Comparison of ENCODE assay signal across 31 cellular contexts in the genomic region with DNA sequence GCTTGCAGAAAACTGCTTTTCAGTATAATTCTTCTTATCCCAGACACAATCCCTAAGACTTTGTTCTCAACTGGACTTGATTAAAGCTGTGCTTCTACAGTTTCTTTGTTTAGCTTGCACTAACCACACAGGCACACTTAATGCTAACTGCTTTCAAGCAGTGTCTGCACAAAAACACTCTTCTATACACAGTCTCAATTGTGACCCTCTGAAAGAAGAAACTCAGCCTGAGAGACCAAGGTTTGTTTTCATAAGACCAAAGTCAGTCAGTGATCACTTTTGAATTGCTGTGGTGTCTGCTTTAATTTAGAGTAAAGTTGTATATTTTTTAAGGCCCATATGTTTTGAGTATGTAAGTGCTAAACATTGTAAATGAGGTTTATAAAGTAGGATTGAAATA.
"Had no signal": no experiment of that assay in that cellular context is flagged by ENCODE, and none has a peak within 500 bp of the region (broad histone marks: within the 10 kb centered on the region; RNA-seq: fewer than 3 reads in every experiment).

No MANE protein-coding gene starts in this region.

- H3K27me3 Mint-ChIP-seq: activated B cell treated with CpG ODN at 0.5 μM for 24 hours; activated CD8-positive, alpha-beta T cell treated with anti-CD3 and anti-CD28 coated beads for 36 hours; natural killer cell treated with Interleukin-12 subunit alpha and Interleukin-12 subunit beta and Interleukin-15 and Interleukin-18, amount 100 ng/mL, for 72 hours had no signal

- H3K36me3 Mint-ChIP-seq: T-cell had no signal

- H3K27ac ChIP-seq: body of pancreas, cardiac muscle cell, coronary artery, dorsolateral prefrontal cortex, pancreas, psoas muscle, spleen, suprapubic skin, tibial artery, upper lobe of right lung had no signal

- DNase-seq: activated B cell treated with CpG ODN at 0.5 μM for 24 hours; activated CD4-positive, alpha-beta T cell treated with anti-CD3 and anti-CD28 coated beads, Interleukin-2, amount 50 U/mL, for 1 hour; activated CD8-positive, alpha-beta T cell treated with anti-CD3 and anti-CD28 coated beads for 36 hours; activated naive CD4-positive, alpha-beta T cell; activated T-cell treated with anti-CD3 and anti-CD28 coated beads, Interleukin-2, amount 50 U/mL, for 4 hours; anterior cingulate cortex; body of pancreas; cerebellar nuclear complex; dorsolateral prefrontal cortex; effector memory CD4-positive, alpha-beta T cell; erythroblast; foreskin fibroblast; head of caudate nucleus; hypothalamus; immature natural killer cell; kidney; left colon; nucleus accumbens; pancreas; psoas muscle; right cardiac atrium; spleen; stimulated activated naive CD4-positive, alpha-beta T cell; T-cell; tibial artery; upper lobe of right lung had no signal

- H3K27me3 ChIP-seq: body of pancreas, cardiac muscle cell, dorsolateral prefrontal cortex, pancreas, spleen, suprapubic skin, tibial artery, upper lobe of right lung had no signal

- H3K4me1 ChIP-seq: body of pancreas, pancreas, psoas muscle, spleen, suprapubic skin, tibial artery, upper lobe of right lung had no signal

- H3K4me3 ChIP-seq: body of pancreas, cardiac muscle cell, coronary artery, dorsolateral prefrontal cortex, pancreas, psoas muscle, spleen, suprapubic skin, tibial artery, upper lobe of right lung had no signal

- H3K9me3 ChIP-seq: suprapubic skin had no signal

- H3K4me1 Mint-ChIP-seq: activated B cell treated with CpG ODN at 0.5 μM for 24 hours, immature natural killer cell, T-cell had no signal

- H3K4me3 Mint-ChIP-seq: activated B cell treated with CpG ODN at 0.5 μM for 24 hours; activated CD8-positive, alpha-beta T cell treated with anti-CD3 and anti-CD28 coated beads for 36 hours; activated T-cell treated with anti-CD3 and anti-CD28 coated beads, Interleukin-2, amount 50 U/mL, for 4 hours; immature natural killer cell; natural killer cell treated with Interleukin-12 subunit alpha and Interleukin-12 subunit beta and Interleukin-15 and Interleukin-18, amount 100 ng/mL, for 72 hours; T-cell had no signal

- H3K36me3 ChIP-seq: cardiac muscle cell, pancreas, spleen, suprapubic skin, tibial artery, upper lobe of right lung had no signal

- H3K27ac Mint-ChIP-seq: activated B cell treated with CpG ODN at 0.5 μM for 24 hours; activated CD8-positive, alpha-beta T cell treated with anti-CD3 and anti-CD28 coated beads for 36 hours; activated naive CD4-positive, alpha-beta T cell treated with anti-CD3 and anti-CD28 coated beads, Interleukin-2, amount 50 U/mL, for 72 hours; immature natural killer cell; natural killer cell treated with Interleukin-12 subunit alpha and Interleukin-12 subunit beta and Interleukin-15 and Interleukin-18, amount 100 ng/mL, for 72 hours; T-cell had no signal
